In the genomic region with DNA sequence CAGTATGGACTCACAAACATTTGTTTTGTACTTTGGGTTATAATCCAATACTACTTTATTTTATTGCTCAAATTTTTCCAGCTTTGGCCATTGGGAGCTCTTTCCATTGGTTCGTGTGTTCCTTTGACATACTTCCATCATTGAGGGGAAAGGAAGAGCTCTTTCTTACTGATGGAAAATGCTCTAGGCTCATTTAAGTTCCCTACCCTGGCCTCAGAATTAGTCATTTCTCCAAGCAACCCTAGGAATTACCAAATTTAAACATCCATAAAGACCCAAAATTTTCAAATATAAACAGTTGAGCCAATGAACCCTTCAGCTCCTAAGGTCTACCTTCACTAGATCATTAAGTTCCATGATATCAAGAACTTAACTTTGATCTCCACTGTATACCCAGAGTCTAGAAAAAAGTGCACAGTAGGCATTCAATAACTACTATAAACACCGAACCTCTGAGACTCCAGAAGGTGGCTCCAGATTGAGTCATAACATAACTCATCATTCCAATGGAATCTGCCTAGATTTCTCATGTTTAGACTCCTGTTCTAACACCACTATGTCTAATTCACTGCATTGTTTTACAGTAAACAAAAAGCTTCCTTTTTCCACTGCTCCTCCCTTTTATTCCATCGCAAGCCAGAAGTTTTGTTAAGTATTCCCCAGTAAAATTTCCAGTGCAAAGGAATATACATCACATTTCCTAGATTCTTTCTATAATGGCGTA, we compare ENCODE assay signal across 13 cellular contexts. TPM values are rescaled to one million over a fixed set of nuclear protein-coding genes. Genes with fewer than 3 reads are reported as not detected.
DNase-seq lines count a peak whose midpoint lies in the region; ATAC-seq and TF ChIP-seq lines count a peak whose summit lies in the region.
"Had no signal": no experiment of that assay in that cellular context is flagged by ENCODE, and none has a peak within 500 bp of the region (broad histone marks: within the 10 kb centered on the region; RNA-seq: fewer than 3 reads in every experiment).

No MANE protein-coding gene starts in this region.

- H3K14ac ChIP-seq in IMR-90 (replicated peaks; ENCODE audit: low read depth, low read length) = no peak overlapping the region

- peak; percentile 42 for DNase-seq in AG09309 (ENCODE audit: low read depth)
- DNase-seq in IMR-90 = peak; percentile 91
- DNase-seq in cardiac fibroblast (ENCODE audit: low read depth in 2 of 2) = peak; percentile 73 to 91
- DNase-seq in kidney tubule cell (ENCODE audit: low spot score) = peak; percentile 77
- DNase-seq in DMS153 treated with DMSO at 0.1 percent for 48 hours (lab: John Stamatoyannopoulos, UW; ENCODE audit: unreplicated experiment) = no peak
- DNase-seq in activated naive CD4-positive, alpha-beta T cell treated with anti-CD3 and anti-CD28 coated beads, Interleukin-2, amount 50 U/mL, for 72 hours (ENCODE audit: low spot score in 2 of 2) = no peak
- DNase-seq in lower lobe of right lung = no peak
- DNase-seq: CD4-positive, alpha-beta memory T cell; stimulated activated CD4-positive, alpha-beta T cell treated with anti-CD3 and anti-CD28 coated beads, Interleukin-2, amount 100 ng/mL, for 24 hours had no signal

- H3K27ac Mint-ChIP-seq in activated naive CD4-positive, alpha-beta T cell treated with anti-CD3 and anti-CD28 coated beads, Interleukin-2, amount 50 U/mL, for 72 hours = no peak overlapping the region
- H3K27ac Mint-ChIP-seq: IgD-negative memory B cell had no signal

- peak overlapping the region; percentile 73 for H2BK5ac ChIP-seq in IMR-90 (ENCODE audit: low read depth, low read length, poor library complexity, severe bottlenecking)

- peaks cover 0 to 34% of the 10 kb centered on the region in 2 experiments; a peak in 2 of 4 replicates for H3K79me1 ChIP-seq in IMR-90 (ENCODE audit: low read depth in 1 of 2, low read length in 2 of 2)

- intact Hi-C loops in IMR-90 (cut with micrococcal nuclease) = no loop called here
- intact Hi-C loops in lower lobe of right lung (cut with DNase I) = no loop called here

- WGBS in IMR-90 (ENCODE audit: extremely low coverage in 2 of 2, insufficient read length in 1 of 2), 2 experiments = no CpG with 5 or more reads among the region's 4 CpGs

- no TSS peak for BruUV-seq in IMR-90 (replicated peaks; lab: Mats Ljungman, UMichigan)

- dilution Hi-C loops in IMR-90 (cut with HindIII; ENCODE audit: low sequenced_read_pairs, unreplicated experiment) = no loop called here

- H3K4me1 ChIP-seq in IMR-90 (ENCODE audit: control insufficient read depth, insufficient read depth, low read length) (peaks cover 9% of the 10 kb centered on the region), lower lobe of right lung (peaks cover 33% of the 10 kb centered on the region)

- H3K27ac ChIP-seq in IMR-90 (ENCODE audit: insufficient read depth, low read length) = no peak overlapping the region
- H3K27ac ChIP-seq in lower lobe of right lung = no peak overlapping the region
- H3K27ac ChIP-seq: ascending aorta had no signal

- no peak overlapping the region for H2AFZ ChIP-seq in IMR-90 (replicated peaks; ENCODE audit: low read length, poor library complexity)

- H3K18ac ChIP-seq in IMR-90 (ENCODE audit: low read depth, low read length) = no peak overlapping the region; the same call in 1 of the 2 replicates

- H4K20me1 ChIP-seq in IMR-90 (ENCODE audit: insufficient read depth, low read length) = peaks cover 100% of the 10 kb centered on the region

- CTCF ChIA-PET in IMR-90 (lab: Yijun Ruan, JAX) = interaction anchor here (0.6 kb wide), 1 partner anchor 9 kb away, joined by 3 read pairs; no protein-coding TSS in a partner anchor

- no peak overlapping the region for H2BK120ac ChIP-seq in IMR-90 (ENCODE audit: low read depth, low read length)

- no peak overlapping the region for H4K5ac ChIP-seq in IMR-90 (ENCODE audit: low read depth, low read length)

- H3K36me3 Mint-ChIP-seq in activated naive CD4-positive, alpha-beta T cell treated with anti-CD3 and anti-CD28 coated beads, Interleukin-2, amount 50 U/mL, for 72 hours = peaks cover 4 to 8% of the 10 kb centered on the region in 2 donors

- no peak overlapping the region for H3K4ac ChIP-seq in IMR-90 (ENCODE audit: low read depth, low read length)

- peaks cover 16% of the 10 kb centered on the region for H3K36me3 ChIP-seq in IMR-90 (ENCODE audit: control insufficient read depth, insufficient read depth, low read length)
- H3K36me3 ChIP-seq in lower lobe of right lung = no peaks in the 10 kb centered on the region
- H3K36me3 ChIP-seq: ascending aorta had no signal

- H3K4me3 ChIP-seq in AG09309 (ENCODE audit: control insufficient read depth, low read depth, low read length) (no peak overlapping the region), IMR-90 (ENCODE audit: insufficient read depth, low read depth, low read length) (no peak overlapping the region), cardiac fibroblast (replicated peaks in 1 of 2; ENCODE audit: low read depth in 2 of 2, low read length in 2 of 2) (no peak overlapping the region), lower lobe of right lung (no peak overlapping the region)
- H3K4me3 ChIP-seq: ascending aorta, GM12878 had no signal

- POLR2A ChIA-PET in IMR-90 (lab: Charles Lee; ENCODE audit: unreplicated experiment) = no interaction called here

- H3K4me2 ChIP-seq in IMR-90 (ENCODE audit: low read depth, low read length) = peak overlapping the region; percentile 13; the same call in 1 of the 2 replicates

- TF ChIP-seq RAD21 in IMR-90 (IDR thresholded peaks at IDR 0.05; ENCODE audit: low read length) = no peak

- no peak overlapping the region for H3K23ac ChIP-seq in IMR-90 (ENCODE audit: low read depth, low read length)

- H2BK20ac ChIP-seq in IMR-90 (ENCODE audit: low read depth, low read length) = no peak overlapping the region

- no peak overlapping the region for H4K8ac ChIP-seq in IMR-90 (ENCODE audit: low read depth in 2 of 2, low read length in 2 of 2)

- H2AK9ac ChIP-seq in IMR-90 (replicated peaks; ENCODE audit: low read depth, low read length, poor library complexity) = no peak overlapping the region

- in situ Hi-C loops in IMR-90 (cut with MboI; ENCODE audit: low sequenced_read_pairs) = no loop called here

- H3K9me3 ChIP-seq in IMR-90 (ENCODE audit: control insufficient read depth, insufficient read depth, low read length) = no peaks in the 10 kb centered on the region
- H3K9me3 ChIP-seq in lower lobe of right lung = no peaks in the 10 kb centered on the region
- H3K9me3 ChIP-seq: ascending aorta had no signal

- no peak overlapping the region for H2AK5ac ChIP-seq in IMR-90 (ENCODE audit: low read depth, low read length)

- ATAC-seq in IMR-90 (ENCODE audit: low read depth) (peak; percentile 62), HG02884 (IDR thresholded peaks at IDR 0.05; ENCODE audit: unreplicated experiment) (no peak), lower lobe of right lung (no peak)
- ATAC-seq in activated naive CD4-positive, alpha-beta T cell treated with anti-CD3 and anti-CD28 coated beads, Interleukin-2, amount 50 U/mL, for 72 hours = no peak
- ATAC-seq: GM12878 had no signal

- H2BK15ac ChIP-seq in IMR-90 (ENCODE audit: low read depth, low read length) = no peak overlapping the region

- H3K27me3 ChIP-seq in IMR-90 (ENCODE audit: control insufficient read depth, insufficient read depth, low read length) (no peaks in the 10 kb centered on the region), lower lobe of right lung (ENCODE audit: low read depth) (no peaks in the 10 kb centered on the region)
- H3K27me3 ChIP-seq: ascending aorta had no signal

- TF ChIP-seq POLR2A in IMR-90 (IDR thresholded peaks at IDR 0.05; ENCODE audit: low read depth, low read length) = no peak

- TF ChIP-seq CTCF in AG09309 (IDR thresholded peaks at IDR 0.05; ENCODE audit: control insufficient read depth, insufficient read depth, low read depth, low read length, missing control alignments) (no peak), IMR-90 (conservative IDR thresholded peaks at IDR 0.05; ENCODE audit: low read depth, low read length) (no peak), cardiac fibroblast (IDR thresholded peaks at IDR 0.05; ENCODE audit: low read depth, low read length) (no peak), lower lobe of right lung (IDR thresholded peaks at IDR 0.05) (no peak)

- H3K9ac ChIP-seq in IMR-90 (ENCODE audit: low read depth, low read length) = no peak overlapping the region

- no peak overlapping the region for H3K56ac ChIP-seq in IMR-90 (ENCODE audit: extremely low read depth, insufficient read depth, low read length)

- peaks cover 11% of the 10 kb centered on the region for H3K9me1 ChIP-seq in IMR-90 (ENCODE audit: insufficient read depth, low read length)

- H4K91ac ChIP-seq in IMR-90 (ENCODE audit: insufficient read depth, low read depth, low read length) = no peak overlapping the region

- H3K9me3 Mint-ChIP-seq in activated naive CD4-positive, alpha-beta T cell treated with anti-CD3 and anti-CD28 coated beads, Interleukin-2, amount 50 U/mL, for 72 hours = no peaks in the 10 kb centered on the region
- H3K9me3 Mint-ChIP-seq: CD4-positive, alpha-beta memory T cell; IgD-negative memory B cell had no signal

TF ChIP-seq in IMR-90, 13 proteins besides CTCF, POLR2A, EP300 and RAD21 (continues in another document):
- TF ChIP-seq RCOR1 (IDR thresholded peaks at IDR 0.05; ENCODE audit: insufficient replicate concordance, low read length) = no peak
- TF ChIP-seq MXI1 (IDR thresholded peaks at IDR 0.05; ENCODE audit: borderline replicate concordance, low read depth, low read length) = no peak
- TF ChIP-seq USF2 (IDR thresholded peaks at IDR 0.05; ENCODE audit: low read depth, low read length) = no peak
- no peak for TF ChIP-seq SMC3 (IDR thresholded peaks at IDR 0.05; ENCODE audit: low read depth, low read length)

RNA-seq across cellular contexts. Expression of gene SMURF2, which starts 39.0 kb away (rescaled TPM):
- 736 and 774 TPM in 2 replicates for total RNA-seq in IMR-90 (2012; rRNA removed)
- polyA plus RNA-seq in IMR-90 (2012; rRNA removed) = 119 and 131 TPM in 2 replicates
- 23.6 and 30.3 TPM in 2 replicates for polyA plus RNA-seq in IMR-90 (2012; cell fraction: cytosol; rRNA removed)
- 34.4 and 346 TPM in 2 replicates for polyA plus RNA-seq in IMR-90 (2012; cell fraction: nucleus; rRNA removed; ENCODE audit: low replicate concordance)
- total RNA-seq in activated naive CD4-positive, alpha-beta T cell treated with anti-CD3 and anti-CD28 coated beads, Interleukin-2, amount 50 U/mL, for 72 hours = 10 to 100 TPM; 14.9 to 16.0 TPM
- total RNA-seq in lower lobe of right lung = 39.6 TPM

Comparison
In these comparisons a context has a peak if more than half of its experiments do, and no peak if none do; other contexts are left out.
1. DNase-seq: peak in AG09309 (single experiment), IMR-90 (single experiment), cardiac fibroblast (2 of 2) and kidney tubule cell (single experiment); none in DMS153 treated with DMSO at 0.1 percent for 48 hours (single experiment), activated naive CD4-positive, alpha-beta T cell treated with anti-CD3 and anti-CD28 coated beads, Interleukin-2, amount 50 U/mL, for 72 hours (0 of 2) and lower lobe of right lung (single experiment).
2. RNA of gene SMURF2, which starts 39.0 kb away (total RNA-seq): 736 to 774 TPM in IMR-90; 39.6 TPM in lower lobe of right lung (single experiment) and 14.9 to 16.0 TPM in activated naive CD4-positive, alpha-beta T cell treated with anti-CD3 and anti-CD28 coated beads, Interleukin-2, amount 50 U/mL, for 72 hours; every median in the first group is over 10 times any median in the second.